In the genomic region with DNA sequence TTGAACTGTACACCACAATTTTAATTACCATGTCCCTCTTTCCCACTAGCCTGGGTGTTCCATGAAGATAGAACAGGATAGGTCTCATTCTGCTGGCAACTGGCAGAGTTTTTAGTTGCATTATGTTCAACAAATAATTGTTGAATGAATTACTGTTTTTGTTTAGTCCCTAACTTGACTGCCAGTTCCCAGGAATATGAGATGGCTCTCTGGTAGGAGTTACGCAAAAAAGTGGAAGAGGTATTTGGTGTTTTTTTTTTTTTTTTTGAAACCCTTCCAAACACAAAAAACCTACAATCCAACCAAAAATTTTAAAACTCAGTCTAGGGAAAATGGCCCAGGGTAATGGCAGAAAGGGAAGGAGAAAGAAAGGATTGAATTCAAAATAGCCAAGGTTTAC, we compare ENCODE assay signal across 17 cellular contexts.
DNase-seq lines count a peak whose midpoint lies in the region; ATAC-seq and TF ChIP-seq lines count a peak whose summit lies in the region.
"Had no signal": no experiment of that assay in that cellular context is flagged by ENCODE, and none has a peak within 500 bp of the region (broad histone marks: within the 10 kb centered on the region; RNA-seq: fewer than 3 reads in every experiment).

No MANE protein-coding gene starts in this region.

- H3K36me3 Mint-ChIP-seq in WTC11 = no peaks in the 10 kb centered on the region
- peaks cover 15% of the 10 kb centered on the region for H3K36me3 Mint-ChIP-seq in T-helper 2 cell treated with Interferon-gamma antibody and Interleukin-4, amounts not matched to agents 5 μg/mL and 100 μg/mL, for 36 hours (ENCODE audit: low read depth)
- H3K36me3 Mint-ChIP-seq in activated CD4-positive, alpha-beta T cell treated with anti-CD3 and anti-CD28 coated beads, Interleukin-2, amount 10 ng/mL, durations not matched to agents 24 days and 14 days (ENCODE audit: low read depth) = peaks cover 9% of the 10 kb centered on the region

- DNase-seq in LHCN-M2 (ENCODE audit: low read depth) (peak; percentile 8), WTC11 (ENCODE audit: low spot score) (no peak), mesendoderm (no peak), trophoblast cell (no peak), tibial artery (no peak)
- DNase-seq in T-helper 2 cell treated with Interferon-gamma antibody and Interleukin-4, amounts not matched to agents 5 μg/mL and 100 μg/mL, for 36 hours (ENCODE audit: low spot score) = no peak
- DNase-seq in activated CD4-positive, alpha-beta T cell treated with anti-CD3 and anti-CD28 coated beads, Interleukin-2, amount 10 ng/mL, durations not matched to agents 24 days and 14 days = no peak
- DNase-seq: CD8-positive, alpha-beta T cell; COR-L47; DMS153; DMS79 treated with DMSO at 0.1 percent for 48 hours; EL; H9 had no signal

- H3K9ac ChIP-seq in mesendoderm (ENCODE audit: low read length) = no peak overlapping the region
- no peak overlapping the region for H3K9ac ChIP-seq in trophoblast cell (ENCODE audit: low read length)

- H3K79me2 ChIP-seq in mesendoderm (ENCODE audit: control insufficient read depth, insufficient read depth, low read length) (peaks cover 6% of the 10 kb centered on the region), trophoblast cell (ENCODE audit: control insufficient read depth, insufficient read depth, low read length, poor library complexity) (peaks cover 2% of the 10 kb centered on the region)

- H3K36me3 ChIP-seq in mesendoderm (ENCODE audit: control insufficient read depth, insufficient read depth, low read length) (no peaks in the 10 kb centered on the region), trophoblast cell (ENCODE audit: control insufficient read depth in 1 of 2, insufficient read depth in 2 of 2, low read length in 2 of 2) (no peaks in the 10 kb centered on the region), tibial artery (no peaks in the 10 kb centered on the region)

- no peak overlapping the region for H3K56ac ChIP-seq in mesendoderm (ENCODE audit: low read length)

- intact Hi-C loops in tibial artery (cut with DNase I; ENCODE audit: low total_unique reads) = no loop called here
- intact Hi-C loops in activated CD4-positive, alpha-beta T cell treated with anti-CD3 and anti-CD28 coated beads, Interleukin-2, amount 10 ng/mL, durations not matched to agents 24 days and 14 days (cut with micrococcal nuclease) = no loop called here

- no peak overlapping the region for H2BK15ac ChIP-seq in mesendoderm (replicated peaks; ENCODE audit: low read depth)

- no peak overlapping the region for H3K4me3 Mint-ChIP-seq in WTC11
- no peak overlapping the region for H3K4me3 Mint-ChIP-seq in T-helper 2 cell treated with Interferon-gamma antibody and Interleukin-4, amounts not matched to agents 5 μg/mL and 100 μg/mL, for 36 hours
- no peak overlapping the region for H3K4me3 Mint-ChIP-seq in activated CD4-positive, alpha-beta T cell treated with anti-CD3 and anti-CD28 coated beads, Interleukin-2, amount 10 ng/mL, durations not matched to agents 24 days and 14 days
- H3K4me3 Mint-ChIP-seq: CD14-positive monocyte; CD8-positive, alpha-beta T cell; GM23338; H9 had no signal

- H3K14ac ChIP-seq in trophoblast cell (ENCODE audit: low read length) = no peak overlapping the region

- H2AK5ac ChIP-seq in mesendoderm (ENCODE audit: low read length) (no peak overlapping the region), trophoblast cell (ENCODE audit: low read length) (no peak overlapping the region)

- H3K4me3 ChIP-seq in mesendoderm (ENCODE audit: low read length) (no peak overlapping the region), trophoblast cell (ENCODE audit: low read depth, low read length) (no peak overlapping the region), tibial artery (no peak overlapping the region)
- H3K4me3 ChIP-seq: A549, GM23338 had no signal

- H3K4me1 ChIP-seq in mesendoderm (ENCODE audit: control insufficient read depth, low read depth, low read length) (no peaks in the 10 kb centered on the region), trophoblast cell (ENCODE audit: control insufficient read depth in 1 of 2, insufficient read depth in 2 of 2, low read length in 2 of 2) (peaks cover 25 to 30% of the 10 kb centered on the region in 2 experiments), tibial artery (peaks cover 0 to 34% (median 16%) of the 10 kb centered on the region in 4 donors)

- no peaks in the 10 kb centered on the region for H3K27me3 ChIP-seq in mesendoderm (ENCODE audit: insufficient read depth, low read length, poor library complexity)
- no peaks in the 10 kb centered on the region for H3K27me3 ChIP-seq in trophoblast cell (ENCODE audit: insufficient read depth, low read length)
- H3K27me3 ChIP-seq in tibial artery = no peaks in the 10 kb centered on the region

- ATAC-seq in WTC11 = no peak
- ATAC-seq: A549; CD8-positive, alpha-beta T cell; GM23338 had no signal

- H3K4ac ChIP-seq in mesendoderm (ENCODE audit: low read depth, low read length) (no peak overlapping the region), trophoblast cell (ENCODE audit: low read depth, low read length) (no peak overlapping the region)

- H3K27me3 Mint-ChIP-seq in WTC11 (ENCODE audit: low read depth) = no peaks in the 10 kb centered on the region
- no peaks in the 10 kb centered on the region for H3K27me3 Mint-ChIP-seq in T-helper 2 cell treated with Interferon-gamma antibody and Interleukin-4, amounts not matched to agents 5 μg/mL and 100 μg/mL, for 36 hours (ENCODE audit: low read depth)
- H3K27me3 Mint-ChIP-seq in activated CD4-positive, alpha-beta T cell treated with anti-CD3 and anti-CD28 coated beads, Interleukin-2, amount 10 ng/mL, durations not matched to agents 24 days and 14 days = no peaks in the 10 kb centered on the region

- peak overlapping the region; percentile 3; the same call in 1 of the 2 replicates for H3K27ac Mint-ChIP-seq in WTC11
- no peak overlapping the region for H3K27ac Mint-ChIP-seq in T-helper 2 cell treated with Interferon-gamma antibody and Interleukin-4, amounts not matched to agents 5 μg/mL and 100 μg/mL, for 36 hours
- H3K27ac Mint-ChIP-seq in activated CD4-positive, alpha-beta T cell treated with anti-CD3 and anti-CD28 coated beads, Interleukin-2, amount 10 ng/mL, durations not matched to agents 24 days and 14 days = no peak overlapping the region
- H3K27ac Mint-ChIP-seq: CD8-positive, alpha-beta T cell; GM23338; H9 had no signal

- peak overlapping the region; percentile 36 for H2BK12ac ChIP-seq in trophoblast cell (ENCODE audit: low read length)

- H3K79me1 ChIP-seq in mesendoderm (ENCODE audit: low read length) (peaks cover 14% of the 10 kb centered on the region), trophoblast cell (ENCODE audit: low read length) (peaks cover 21% of the 10 kb centered on the region)

- no peak overlapping the region for H4K8ac ChIP-seq in mesendoderm (ENCODE audit: low read depth, low read length)
- H4K8ac ChIP-seq in trophoblast cell (ENCODE audit: low read depth, low read length) = no peak overlapping the region

- no peak overlapping the region for H2AFZ ChIP-seq in trophoblast cell (ENCODE audit: insufficient read depth, low read length, poor library complexity)
- H2AFZ ChIP-seq: GM23338 had no signal

- no peak overlapping the region for H3K18ac ChIP-seq in mesendoderm (ENCODE audit: low read length)
- no peak overlapping the region for H3K18ac ChIP-seq in trophoblast cell (ENCODE audit: low read length)

- POLR2A ChIA-PET in WTC11 (lab: Charles Lee) = no interaction called here

- no peak overlapping the region for H3K23ac ChIP-seq in mesendoderm (ENCODE audit: low read length)
- H3K23ac ChIP-seq in trophoblast cell (ENCODE audit: low read length) = no peak overlapping the region

- H2BK5ac ChIP-seq in mesendoderm (ENCODE audit: low read length) (no peak overlapping the region), trophoblast cell (ENCODE audit: low read depth, low read length, poor library complexity) (no peak overlapping the region)

- H4K12ac ChIP-seq in trophoblast cell (ENCODE audit: low read depth, low read length) = no peak overlapping the region

- H3K9me3 ChIP-seq in trophoblast cell (ENCODE audit: insufficient read depth, low read depth, low read length) = no peaks in the 10 kb centered on the region
- no peaks in the 10 kb centered on the region for H3K9me3 ChIP-seq in tibial artery
- H3K9me3 ChIP-seq: A549 had no signal

- CTCF ChIA-PET in WTC11 (lab: Charles Lee) = no interaction called here

- peak overlapping the region; percentile 28 for H2BK120ac ChIP-seq in mesendoderm (ENCODE audit: low read depth, low read length)
- H2BK120ac ChIP-seq in trophoblast cell (ENCODE audit: insufficient read depth, low read length, poor library complexity) = peak overlapping the region; percentile 31

- H4K91ac ChIP-seq in trophoblast cell (ENCODE audit: low read depth, low read length) = no peak overlapping the region

- H3K9me3 Mint-ChIP-seq in WTC11 = no peaks in the 10 kb centered on the region
- H3K9me3 Mint-ChIP-seq in T-helper 2 cell treated with Interferon-gamma antibody and Interleukin-4, amounts not matched to agents 5 μg/mL and 100 μg/mL, for 36 hours = no peaks in the 10 kb centered on the region
- H3K9me3 Mint-ChIP-seq in activated CD4-positive, alpha-beta T cell treated with anti-CD3 and anti-CD28 coated beads, Interleukin-2, amount 10 ng/mL, durations not matched to agents 24 days and 14 days = peaks cover 4% of the 10 kb centered on the region
- H3K9me3 Mint-ChIP-seq: CD14-positive monocyte; CD8-positive, alpha-beta T cell; GM23338; H9 had no signal

- no peak overlapping the region for H4K5ac ChIP-seq in mesendoderm (ENCODE audit: low read length)

- peaks cover 25% of the 10 kb centered on the region for H3K4me1 Mint-ChIP-seq in WTC11
- H3K4me1 Mint-ChIP-seq in T-helper 2 cell treated with Interferon-gamma antibody and Interleukin-4, amounts not matched to agents 5 μg/mL and 100 μg/mL, for 36 hours (ENCODE audit: low read depth) = peaks cover 20% of the 10 kb centered on the region
- peaks cover 2% of the 10 kb centered on the region for H3K4me1 Mint-ChIP-seq in activated CD4-positive, alpha-beta T cell treated with anti-CD3 and anti-CD28 coated beads, Interleukin-2, amount 10 ng/mL, durations not matched to agents 24 days and 14 days

- H3K4me2 ChIP-seq in mesendoderm (ENCODE audit: low read length) (no peak overlapping the region), trophoblast cell (ENCODE audit: low read length) (no peak overlapping the region)
- H3K4me2 ChIP-seq: A549, GM23338 had no signal

- WGBS in mesendoderm (ENCODE audit: extremely low coverage, insufficient coverage, low lambda C conversion rate) = no CpG with 5 or more reads among the region's 1 CpG
- WGBS in trophoblast cell (ENCODE audit: extremely low coverage, insufficient coverage, insufficient read length) = no CpG with 5 or more reads among the region's 1 CpG

- H3K27ac ChIP-seq in mesendoderm (ENCODE audit: low read depth, low read length) (no peak overlapping the region), trophoblast cell (ENCODE audit: low read depth, low read length) (peak overlapping the region; percentile 38), tibial artery (no peak overlapping the region)
- H3K27ac ChIP-seq: A549, HL-60 had no signal

- TF ChIP-seq CTCF in WTC11 (IDR thresholded peaks at IDR 0.05) = no peak
- no peak for TF ChIP-seq CTCF in tibial artery (IDR thresholded peaks at IDR 0.05)

TF ChIP-seq in WTC11, 78 proteins besides CTCF, POLR2A, EP300 and RAD21 (continues in another document):
- no peak for TF ChIP-seq SMAD4 (CRISPR knock-in tag; IDR thresholded peaks at IDR 0.05)
